14 cellular contexts compared by ENCODE assay signal in the genomic region with DNA sequence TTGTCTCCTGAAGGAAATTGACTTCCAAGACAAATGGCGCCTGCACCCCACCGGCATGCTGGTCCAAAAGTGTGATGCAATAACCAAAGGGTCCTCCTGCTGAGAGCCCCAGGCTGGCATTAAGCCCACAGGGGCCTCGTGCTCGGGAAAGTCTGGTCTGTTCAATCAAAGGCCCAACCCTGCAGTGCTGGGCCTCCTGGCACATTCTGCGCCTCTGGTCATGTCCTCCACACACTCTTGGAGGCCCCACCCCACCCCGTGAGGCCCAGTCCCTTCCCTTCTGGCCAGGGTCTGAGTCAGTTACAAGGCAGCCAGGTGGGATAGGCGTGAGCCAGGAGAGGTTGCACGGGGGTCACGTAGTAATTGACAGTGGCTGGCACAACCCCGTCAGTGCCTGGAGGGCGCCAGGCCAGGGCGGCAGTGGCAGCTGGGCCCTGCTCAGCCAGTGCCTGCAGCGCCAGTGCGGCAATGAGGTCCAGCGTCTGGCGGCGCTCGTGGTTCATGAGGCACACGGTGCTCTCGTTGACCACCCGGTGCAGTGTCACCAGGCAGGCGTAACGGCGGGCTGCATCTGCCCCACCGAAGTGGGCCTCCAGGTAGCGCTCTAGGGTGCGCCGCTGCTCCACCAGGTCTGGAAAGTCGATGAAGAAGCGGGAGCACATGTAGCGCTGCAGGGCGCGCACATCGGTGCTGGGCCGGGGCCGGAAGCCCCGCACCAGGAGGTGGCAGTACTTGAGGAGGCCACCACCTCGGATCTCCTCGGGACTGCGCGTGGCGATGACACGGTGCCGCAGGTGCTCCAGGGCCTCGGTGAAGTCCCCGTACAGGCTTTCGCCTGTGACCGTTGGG. TPM values are rescaled to one million over a fixed set of nuclear protein-coding genes. Genes with fewer than 3 reads are reported as not detected.
DNase-seq lines count a peak whose midpoint lies in the region; TF ChIP-seq lines count a peak whose summit lies in the region.
"Had no signal": no experiment of that assay in that cellular context is flagged by ENCODE, and none has a peak within 500 bp of the region (broad histone marks: within the 10 kb centered on the region; RNA-seq: fewer than 3 reads in every experiment).

No MANE protein-coding gene starts in this region.

- H3K36me3 ChIP-seq in BLaER1 treated with 17β-estradiol and CSF1 and Interleukin-3, amounts not matched to agents 10 nM and 100 nM = no peaks in the 10 kb centered on the region
- H3K36me3 ChIP-seq in esophagus muscularis mucosa (peaks cover 10 to 28% (median 24%) of the 10 kb centered on the region in 4 donors), osteoblast (ENCODE audit: insufficient read depth, low read length) (no peaks in the 10 kb centered on the region)
- H3K36me3 ChIP-seq: ovary had no signal

- TF ChIP-seq RAD21 in Ishikawa (IDR thresholded peaks at IDR 0.05; ENCODE audit: low read depth) = no peak

- intact Hi-C loops in esophagus muscularis mucosa (cut with DNase I) = no loop called here

- no peaks in the 10 kb centered on the region for H3K9me3 ChIP-seq in BLaER1 treated with 17β-estradiol and CSF1 and Interleukin-3, amounts not matched to agents 10 nM and 100 nM (replicated peaks in 1 of 11)
- H3K9me3 ChIP-seq in esophagus muscularis mucosa = no peaks in the 10 kb centered on the region
- no peaks in the 10 kb centered on the region for H3K9me3 ChIP-seq in osteoblast (ENCODE audit: low read depth, low read length)
- H3K9me3 ChIP-seq: ovary had no signal

- peak overlapping the region; percentile 80 to 93 (median 89); a peak in 20 of 22 replicates for H3K4me2 ChIP-seq in BLaER1 treated with 17β-estradiol and CSF1 and Interleukin-3, amounts not matched to agents 10 nM and 100 nM
- no peak overlapping the region for H3K4me2 ChIP-seq in osteoblast (ENCODE audit: insufficient read depth, low read length)

- peak overlapping the region in 3 of 11 experiments; percentile 29 to 43 (median 36); a peak in 2 of 22 replicates for H3K27ac ChIP-seq in BLaER1 treated with 17β-estradiol and CSF1 and Interleukin-3, amounts not matched to agents 10 nM and 100 nM
- H3K27ac ChIP-seq in esophagus muscularis mucosa (replicated peaks in 1 of 4) = peak overlapping the region; percentile 93 to 97 (median 95)
- H3K27ac ChIP-seq in osteoblast (ENCODE audit: low read depth, low read length) = no peak overlapping the region
- H3K27ac ChIP-seq: ovary had no signal

- H3K4me3 ChIP-seq in BLaER1 treated with 17β-estradiol and CSF1 and Interleukin-3, amounts not matched to agents 10 nM and 100 nM = no peak overlapping the region
- H3K4me3 ChIP-seq in esophagus muscularis mucosa = peak overlapping the region in 1 of 4 donors; percentile 6
- H3K4me3 ChIP-seq in osteoblast (ENCODE audit: insufficient read depth, low read length) = no peak overlapping the region
- H3K4me3 ChIP-seq: ovary, smooth muscle cell had no signal

- 0 out of 22 replicates have a peak overlapping the region, but pooled peaks of 1 of the 11 experiments have one; percentile 24 for H3K9ac ChIP-seq in BLaER1 treated with 17β-estradiol and CSF1 and Interleukin-3, amounts not matched to agents 10 nM and 100 nM

- H2AFZ ChIP-seq in osteoblast (ENCODE audit: low read length) = no peak overlapping the region

- 84% methylated on average over 11 of the region's 48 CpGs for WGBS in esophagus muscularis mucosa

- H3K4me1 ChIP-seq in BLaER1 treated with 17β-estradiol and CSF1 and Interleukin-3, amounts not matched to agents 10 nM and 100 nM = peaks cover 48 to 85% (median 69%) of the 10 kb centered on the region in 10 experiments
- H3K4me1 ChIP-seq in esophagus muscularis mucosa (peaks cover 72 to 100% (median 98%) of the 10 kb centered on the region in 4 donors), osteoblast (ENCODE audit: insufficient read depth, low read length) (peaks cover 48% of the 10 kb centered on the region)

- H4K20me1 ChIP-seq in BLaER1 treated with 17β-estradiol and CSF1 and Interleukin-3, amounts not matched to agents 10 nM and 100 nM = no peaks in the 10 kb centered on the region
- H4K20me1 ChIP-seq in osteoblast (ENCODE audit: insufficient read depth, low read length) = no peaks in the 10 kb centered on the region

- no peaks in the 10 kb centered on the region for H3K79me2 ChIP-seq in osteoblast (ENCODE audit: insufficient read depth, low read length)

- no peaks in the 10 kb centered on the region for H3K27me3 ChIP-seq in BLaER1 treated with 17β-estradiol and CSF1 and Interleukin-3, amounts not matched to agents 10 nM and 100 nM
- H3K27me3 ChIP-seq in esophagus muscularis mucosa (no peaks in the 10 kb centered on the region), osteoblast (ENCODE audit: insufficient read depth, low read length) (no peaks in the 10 kb centered on the region)
- H3K27me3 ChIP-seq: ovary had no signal

- no peak for TF ChIP-seq CTCF in esophagus muscularis mucosa (IDR thresholded peaks at IDR 0.05)
- no peak for TF ChIP-seq CTCF in osteoblast (IDR thresholded peaks at IDR 0.05; ENCODE audit: extremely low read depth, low read depth, low read length)

- no peak for TF ChIP-seq POLR2A in esophagus muscularis mucosa (IDR thresholded peaks at IDR 0.05; ENCODE audit: low read depth)

- DNase-seq in esophagus muscularis mucosa (ENCODE audit: extremely low spot score) (no peak), osteoblast (ENCODE audit: insufficient read length, low spot score, missing footprints) (peak; percentile 76), NCI-H1092 treated with DMSO at 0.1 percent for 48 hours (lab: John Stamatoyannopoulos, UW) (no peak), RKO (ENCODE audit: low spot score) (no peak)
- DNase-seq in activated CD4-positive, alpha-beta T cell treated with anti-CD3 and anti-CD28 coated beads, Interleukin-2, amount 50 U/mL, for 4 hours = no peak
- no peak for DNase-seq in stimulated activated naive CD4-positive, alpha-beta T cell (lab: John Stamatoyannopoulos, UW)
- DNase-seq: activated CD4-positive, alpha-beta T cell treated with anti-CD3 and anti-CD28 coated beads, Interleukin-2, amount 50 U/mL, for 48 hours; activated T-cell treated with anti-CD3 and anti-CD28 coated beads, Interleukin-2, amount 50 U/mL, for 72 hours; cerebellar nuclear complex; NCI-H2029 treated with DMSO at 0.1 percent for 48 hours; ovary had no signal

- TF ChIP-seq EP300 in Ishikawa (IDR thresholded peaks at IDR 0.05; ENCODE audit: borderline replicate concordance) = no peak
- no peak for TF ChIP-seq EP300 in esophagus muscularis mucosa (IDR thresholded peaks at IDR 0.05)

TF ChIP-seq in Ishikawa, 13 proteins besides CTCF, POLR2A, EP300 and RAD21:
- TF ChIP-seq CEBPB (IDR thresholded peaks at IDR 0.05) (peak; percentile 43; the same call in 1 of the 2 replicates), TCF12 (IDR thresholded peaks at IDR 0.05; ENCODE audit: low read depth) (no peak)

RNA-seq across cellular contexts. Expression of a gene that starts 6.8 kb away (rescaled TPM):
- total RNA-seq in esophagus muscularis mucosa (100 to 1,000 TPM; 168 to 299 (median 239) TPM), osteoblast (10.0 and 11.2 TPM in 2 replicates)

RNA-seq across cellular contexts. Expression of a gene that starts 12.4 kb away (rescaled TPM):
- 10 to 100 TPM; 33.6 to 50.3 (median 41.5) TPM for total RNA-seq in esophagus muscularis mucosa
- 6.5 TPM in 2 replicates for total RNA-seq in osteoblast

RNA-seq across cellular contexts. Expression of a gene that starts 45.6 kb away (rescaled TPM):
- under 1 TPM in 2 of 4 donors, not detected in 2; 0.33 to 0.42 TPM for total RNA-seq in esophagus muscularis mucosa
- not detected in 2 replicates for total RNA-seq in osteoblast

Comparison
In these comparisons a context has a peak if more than half of its experiments do, and no peak if none do; other contexts are left out.
1. RNA of a gene that starts 6.8 kb away (total RNA-seq): 168 to 299 TPM in esophagus muscularis mucosa; 10.0 to 11.2 TPM in osteoblast; every median in the first group is over 10 times any median in the second.